Comparison of ENCODE assay signal across 8 cellular contexts in the genomic region with DNA sequence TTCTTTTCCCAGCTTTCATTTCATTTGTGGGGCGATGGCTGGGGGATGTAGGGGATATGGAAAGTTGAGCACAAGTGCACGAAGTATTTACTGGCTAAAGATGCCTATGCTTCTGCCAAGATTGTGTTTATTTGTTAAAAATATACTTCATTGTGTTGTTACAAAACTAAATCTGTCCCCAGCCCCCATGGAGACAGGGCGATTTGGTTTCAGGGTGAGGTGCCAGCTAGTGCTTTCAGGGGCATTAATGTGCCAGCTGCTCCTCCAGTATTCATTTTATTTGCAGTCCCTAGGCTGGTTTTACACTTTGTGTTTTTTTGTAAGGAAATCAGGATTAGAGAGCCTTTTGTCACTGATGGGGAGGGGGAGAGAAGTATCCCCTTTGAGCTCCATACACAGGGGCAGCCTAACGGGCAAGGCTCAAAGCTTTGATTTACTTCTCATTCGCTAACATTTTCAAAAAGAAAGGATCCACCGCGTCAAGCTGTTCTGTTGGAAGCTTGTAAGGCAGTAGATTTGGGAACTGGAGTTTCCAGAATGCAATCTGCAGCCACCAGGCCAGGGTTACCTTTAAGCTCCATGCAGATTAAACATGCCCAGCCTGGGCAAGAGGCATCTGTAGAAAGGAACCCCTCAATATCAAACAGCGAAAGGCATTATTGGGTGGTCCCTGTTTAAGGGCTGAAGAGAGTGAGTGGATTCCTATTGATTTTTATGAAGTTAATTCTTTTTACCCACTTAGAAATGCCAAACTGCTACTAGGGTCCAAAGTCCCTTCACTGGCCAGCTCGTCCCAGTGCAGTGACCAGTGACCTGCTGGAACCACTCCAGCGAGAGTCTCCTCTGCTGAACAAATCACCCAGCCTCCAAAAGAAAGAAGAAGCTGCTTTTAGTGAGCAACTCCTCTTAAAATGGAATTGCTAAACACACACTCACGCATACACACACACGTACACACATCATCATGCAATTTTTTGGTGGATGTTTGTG.
DNase-seq lines count a peak whose midpoint lies in the region; ATAC-seq and TF ChIP-seq lines count a peak whose summit lies in the region.

No MANE protein-coding gene starts in this region.

- peak overlapping the region; percentile 82 to 86 for H3K27ac ChIP-seq in tibial artery

- H3K9me3 Mint-ChIP-seq in activated T-cell treated with anti-CD3 and anti-CD28 coated beads, Interleukin-2, amount 50 U/mL, for 4 hours = peaks cover 5% of the 10 kb centered on the region
- peaks cover 7% of the 10 kb centered on the region for H3K9me3 Mint-ChIP-seq in activated naive CD8-positive, alpha-beta T cell treated with anti-CD3 and anti-CD28 coated beads, Interleukin-2, amount 50 U/mL, for 24 hours
- H3K9me3 Mint-ChIP-seq in memory B cell = no peaks in the 10 kb centered on the region

- peak overlapping the region; percentile 92 for H3K27ac Mint-ChIP-seq in activated naive CD8-positive, alpha-beta T cell treated with anti-CD3 and anti-CD28 coated beads, Interleukin-2, amount 50 U/mL, for 24 hours
- H3K27ac Mint-ChIP-seq in memory B cell = peak overlapping the region; percentile 97

- no peak for DNase-seq in activated T-cell treated with anti-CD3 and anti-CD28 coated beads, Interleukin-2, amount 50 U/mL, for 4 hours
- no peak for DNase-seq in activated T-cell treated with anti-CD3 and anti-CD28 coated beads, Interleukin-2, amount 50 U/mL, for 1 hour
- DNase-seq in activated naive CD8-positive, alpha-beta T cell treated with anti-CD3 and anti-CD28 coated beads, Interleukin-2, amount 50 U/mL, for 24 hours = no peak
- no peak for DNase-seq in memory B cell (ENCODE audit: low spot score in 2 of 2)
- DNase-seq in tibial artery = peak in 1 of 2 donors; percentile 55
- no peak for DNase-seq in NCI-H1930 (lab: John Stamatoyannopoulos, UW)
- DNase-seq in germinal center (ENCODE audit: low spot score) = no peak
- no peak for DNase-seq in NCI-H2029 treated with DMSO at 0.1 percent for 48 hours (lab: John Stamatoyannopoulos, UW)

- H3K36me3 ChIP-seq in tibial artery = no peaks in the 10 kb centered on the region

- H3K27me3 Mint-ChIP-seq in activated T-cell treated with anti-CD3 and anti-CD28 coated beads, Interleukin-2, amount 50 U/mL, for 4 hours (ENCODE audit: low read depth) = no peaks in the 10 kb centered on the region
- H3K27me3 Mint-ChIP-seq in activated naive CD8-positive, alpha-beta T cell treated with anti-CD3 and anti-CD28 coated beads, Interleukin-2, amount 50 U/mL, for 24 hours = no peaks in the 10 kb centered on the region
- no peaks in the 10 kb centered on the region for H3K27me3 Mint-ChIP-seq in memory B cell

- H3K36me3 Mint-ChIP-seq in activated T-cell treated with anti-CD3 and anti-CD28 coated beads, Interleukin-2, amount 50 U/mL, for 4 hours (ENCODE audit: insufficient read depth) = no peaks in the 10 kb centered on the region
- H3K36me3 Mint-ChIP-seq in activated naive CD8-positive, alpha-beta T cell treated with anti-CD3 and anti-CD28 coated beads, Interleukin-2, amount 50 U/mL, for 24 hours (ENCODE audit: low read depth) = peaks cover 2% of the 10 kb centered on the region
- H3K36me3 Mint-ChIP-seq in memory B cell = peaks cover 2% of the 10 kb centered on the region

- TF ChIP-seq CTCF in tibial artery (IDR thresholded peaks at IDR 0.05) = no peak

- peak overlapping the region; percentile 10 for H3K4me3 Mint-ChIP-seq in activated T-cell treated with anti-CD3 and anti-CD28 coated beads, Interleukin-2, amount 50 U/mL, for 4 hours
- no peak overlapping the region for H3K4me3 Mint-ChIP-seq in activated naive CD8-positive, alpha-beta T cell treated with anti-CD3 and anti-CD28 coated beads, Interleukin-2, amount 50 U/mL, for 24 hours
- H3K4me3 Mint-ChIP-seq in memory B cell = peak overlapping the region; percentile 65

- H3K4me1 ChIP-seq in tibial artery = peaks cover 0 to 49% (median 38%) of the 10 kb centered on the region in 4 donors

- ATAC-seq in activated T-cell treated with anti-CD3 and anti-CD28 coated beads, Interleukin-2, amount 50 U/mL, for 4 hours = no peak
- no peak for ATAC-seq in activated naive CD8-positive, alpha-beta T cell treated with anti-CD3 and anti-CD28 coated beads, Interleukin-2, amount 50 U/mL, for 24 hours
- ATAC-seq in memory B cell (ENCODE audit: low read depth) = no peak

- no peaks in the 10 kb centered on the region for H3K9me3 ChIP-seq in tibial artery

- no peak overlapping the region for H3K4me3 ChIP-seq in tibial artery

- H3K27me3 ChIP-seq in tibial artery = no peaks in the 10 kb centered on the region

- intact Hi-C loops in tibial artery (cut with DNase I; ENCODE audit: low total_unique reads) = no loop called here

- peaks cover 54% of the 10 kb centered on the region for H3K4me1 Mint-ChIP-seq in activated T-cell treated with anti-CD3 and anti-CD28 coated beads, Interleukin-2, amount 50 U/mL, for 4 hours (ENCODE audit: low read depth)
- H3K4me1 Mint-ChIP-seq in activated naive CD8-positive, alpha-beta T cell treated with anti-CD3 and anti-CD28 coated beads, Interleukin-2, amount 50 U/mL, for 24 hours = peaks cover 68% of the 10 kb centered on the region
- H3K4me1 Mint-ChIP-seq in memory B cell = peaks cover 41% of the 10 kb centered on the region
